20 cellular contexts compared by ENCODE assay signal in genomic region chr11:117933930-117934329, GRCh38. TPM values are rescaled to one million over a fixed set of nuclear protein-coding genes. Genes with fewer than 3 reads are reported as not detected.
DNase-seq lines count a peak whose midpoint lies in the region; ATAC-seq and TF ChIP-seq lines count a peak whose summit lies in the region.
"Had no signal": no experiment of that assay in that cellular context is flagged by ENCODE, and none has a peak within 500 bp of the region (broad histone marks: within the 10 kb centered on the region; RNA-seq: fewer than 3 reads in every experiment).

No MANE protein-coding gene starts in this region.

- H3K27ac ChIP-seq in DND-41 (ENCODE audit: low read length) (peak overlapping the region; percentile 99), spleen (no peak overlapping the region), body of pancreas (no peak overlapping the region)
- H3K27ac ChIP-seq: ovary, sigmoid colon had no signal

- DNase-seq in DND-41: peak; percentile 54
- DNase-seq in NCI-H82 (lab: John Stamatoyannopoulos, UW): peak; percentile 78
- DNase-seq in activated naive CD8-positive, alpha-beta T cell treated with anti-CD3 and anti-CD28 coated beads for 36 hours: no peak
- DNase-seq in spleen: peak; percentile 23
- DNase-seq in body of pancreas: no peak
- no peak for DNase-seq in activated CD4-positive, alpha-beta T cell treated with anti-CD3 and anti-CD28 coated beads, Interleukin-2, amount 50 U/mL, for 48 hours
- DNase-seq in T-helper 1 cell: no peak
- DNase-seq: activated naive CD4-positive, alpha-beta T cell treated with Interleukin-2 at 50 U/mL for 16 hours; NCI-H1105; NCI-H2107; NCI-H524; SIG-M5 had no signal

- no peaks in the 10 kb centered on the region for H4K20me1 ChIP-seq in DND-41 (ENCODE audit: insufficient read depth, low read length)

- H3K9me3 Mint-ChIP-seq in activated naive CD8-positive, alpha-beta T cell treated with anti-CD3 and anti-CD28 coated beads for 36 hours: no peaks in the 10 kb centered on the region

- H3K9me3 ChIP-seq in DND-41 (ENCODE audit: insufficient read depth, low read length, severe bottlenecking) (no peaks in the 10 kb centered on the region), spleen (no peaks in the 10 kb centered on the region), body of pancreas (no peaks in the 10 kb centered on the region)
- H3K9me3 ChIP-seq: ovary, sigmoid colon had no signal

- H3K79me2 ChIP-seq in DND-41 (ENCODE audit: insufficient read depth, low read length): no peaks in the 10 kb centered on the region

- 67 to 79% (median 72%) methylated on average over 5 of the region's 5 CpGs for WGBS in spleen, 5 donors
- WGBS in body of pancreas, 2 donors: 54 to 70% methylated on average over 3 to 5 of the region's 5 CpGs

- no peaks in the 10 kb centered on the region for H3K27me3 Mint-ChIP-seq in activated naive CD8-positive, alpha-beta T cell treated with anti-CD3 and anti-CD28 coated beads for 36 hours

- H3K4me2 ChIP-seq in DND-41 (ENCODE audit: insufficient read depth, low read length): no peak overlapping the region

- H3K27me3 ChIP-seq in DND-41 (ENCODE audit: insufficient read depth, low read length, poor library complexity): no peaks in the 10 kb centered on the region
- H3K27me3 ChIP-seq in spleen (replicated peaks in 1 of 7): no peaks in the 10 kb centered on the region
- no peaks in the 10 kb centered on the region for H3K27me3 ChIP-seq in body of pancreas
- H3K27me3 ChIP-seq: ovary, sigmoid colon had no signal

- peak overlapping the region; percentile 55 for H3K27ac Mint-ChIP-seq in activated naive CD8-positive, alpha-beta T cell treated with anti-CD3 and anti-CD28 coated beads for 36 hours

- H3K4me1 ChIP-seq in DND-41 (ENCODE audit: insufficient read depth, low read length) (peaks cover 59% of the 10 kb centered on the region), spleen (peaks cover 3 to 35% (median 24%) of the 10 kb centered on the region in 6 donors), body of pancreas (peaks cover 9% of the 10 kb centered on the region)

- intact Hi-C loops in spleen (cut with DNase I; ENCODE audit: low total_unique reads) (no loop called here), body of pancreas (cut with DNase I) (no loop called here)

- TF ChIP-seq POLR2A in spleen (IDR thresholded peaks at IDR 0.05): no peak
- TF ChIP-seq POLR2A in body of pancreas (IDR thresholded peaks at IDR 0.05): no peak

- H3K9ac ChIP-seq in DND-41 (ENCODE audit: low read depth, low read length): no peak overlapping the region

- ATAC-seq in DND-41 (ENCODE audit: insufficient read depth, low read depth) (no peak), GM21447 (IDR thresholded peaks at IDR 0.05; ENCODE audit: unreplicated experiment) (no peak), body of pancreas (no peak)

- TF ChIP-seq CTCF in DND-41 (IDR thresholded peaks at IDR 0.05; ENCODE audit: borderline replicate concordance, extremely low read depth, low read length, poor library complexity, severe bottlenecking): peak; percentile 39
- no peak for TF ChIP-seq CTCF in spleen (IDR thresholded peaks at IDR 0.05 in 8 of 11, conservative IDR thresholded peaks at IDR 0.05 in 3 of 11)
- no peak for TF ChIP-seq CTCF in body of pancreas (IDR thresholded peaks at IDR 0.05)

- no peaks in the 10 kb centered on the region for H3K36me3 Mint-ChIP-seq in activated naive CD8-positive, alpha-beta T cell treated with anti-CD3 and anti-CD28 coated beads for 36 hours

- H3K4me3 Mint-ChIP-seq in activated naive CD8-positive, alpha-beta T cell treated with anti-CD3 and anti-CD28 coated beads for 36 hours: no peak overlapping the region

- H2AFZ ChIP-seq in DND-41 (ENCODE audit: low read depth, low read length): no peak overlapping the region

- peaks cover 67% of the 10 kb centered on the region for H3K4me1 Mint-ChIP-seq in activated naive CD8-positive, alpha-beta T cell treated with anti-CD3 and anti-CD28 coated beads for 36 hours

- H3K36me3 ChIP-seq in DND-41 (ENCODE audit: insufficient read depth, low read length) (no peaks in the 10 kb centered on the region), spleen (no peaks in the 10 kb centered on the region), body of pancreas (replicated peaks in 1 of 2; ENCODE audit: insufficient read depth in 1 of 2, low read depth in 2 of 2) (no peaks in the 10 kb centered on the region)
- H3K36me3 ChIP-seq: ovary, sigmoid colon had no signal

- H3K4me3 ChIP-seq in DND-41 (ENCODE audit: low read depth in 1 of 2, low read length in 2 of 2): no peak overlapping the region
- no peak overlapping the region for H3K4me3 ChIP-seq in spleen
- no peak overlapping the region for H3K4me3 ChIP-seq in body of pancreas
- H3K4me3 ChIP-seq: ovary, sigmoid colon had no signal

RNA-seq across cellular contexts. Expression of gene TMPRSS13, which starts 4.7 kb away (rescaled TPM):
- total RNA-seq in activated naive CD8-positive, alpha-beta T cell treated with anti-CD3 and anti-CD28 coated beads for 36 hours: 1 to 10 TPM; 1.9 to 3.4 TPM
- total RNA-seq in spleen (1 to 10 TPM in 6 of 7 donors, under 1 TPM in 1; 0.95 to 2.2 (median 1.7) TPM), body of pancreas (1 to 10 TPM; 1.6 to 4.9 TPM)
- 1 to 10 TPM; 1.3 to 1.9 (median 1.5) TPM for polyA plus RNA-seq in spleen
- total RNA-seq: chondrocyte, HT1080, LHCN-M2, sigmoid colon had no signal

RNA-seq across cellular contexts. Expression of gene IL10RA, which starts 52.3 kb away (rescaled TPM):
- 10 to 100 TPM; 39.6 to 41.2 TPM for total RNA-seq in activated naive CD8-positive, alpha-beta T cell treated with anti-CD3 and anti-CD28 coated beads for 36 hours
- total RNA-seq in spleen: 100 to 1,000 TPM; 114 to 239 (median 171) TPM
- 10 to 100 TPM; 32.9 to 39.4 (median 38.3) TPM for polyA plus RNA-seq in spleen
- total RNA-seq in body of pancreas: 10 to 100 TPM in 1 of 2 donors, 1 to 10 TPM in 1; 7.3 to 10.2 TPM
- total RNA-seq: HT1080, LHCN-M2 had no signal

RNA-seq across cellular contexts. Expression of gene FXYD6, which starts 57.5 kb away (rescaled TPM):
- total RNA-seq in activated naive CD8-positive, alpha-beta T cell treated with anti-CD3 and anti-CD28 coated beads for 36 hours: under 1 TPM in 1 of 2 experiments, not detected in 1; 0.18 TPM
- total RNA-seq in spleen (100 to 1,000 TPM in 5 of 7 donors, 10 to 100 TPM in 2; 75.4 to 230 (median 140) TPM), body of pancreas (10 to 100 TPM; 16.8 to 23.9 TPM)
- 10 to 100 TPM; 40.8 to 71.5 (median 51.4) TPM for polyA plus RNA-seq in spleen
- total RNA-seq: OCI-LY7; T-helper 1 cell treated with Interleukin-12 subunit alpha and Interleukin-12 subunit beta and Interleukin-4 antibody, amounts not matched to agents 30 ng/mL and 1 ng/mL, for 36 hours had no signal

Comparison
In these comparisons a context has a peak if more than half of its experiments do, and no peak if none do; other contexts are left out.
1. DNase-seq: peak in DND-41 (single experiment), NCI-H82 (single experiment) and spleen (single experiment); none in activated naive CD8-positive, alpha-beta T cell treated with anti-CD3 and anti-CD28 coated beads for 36 hours (single experiment), body of pancreas (0 of 4), activated CD4-positive, alpha-beta T cell treated with anti-CD3 and anti-CD28 coated beads, Interleukin-2, amount 50 U/mL, for 48 hours (0 of 2) and T-helper 1 cell (0 of 5).
2. RNA of gene FXYD6, which starts 57.5 kb away (total RNA-seq): 75.4 to 230 TPM in spleen and 16.8 to 23.9 TPM in body of pancreas; 0.18 TPM in activated naive CD8-positive, alpha-beta T cell treated with anti-CD3 and anti-CD28 coated beads for 36 hours; every median in the first group is over 10 times any median in the second.